Comparison of ENCODE assay signal across 8 cellular contexts in the genomic region with DNA sequence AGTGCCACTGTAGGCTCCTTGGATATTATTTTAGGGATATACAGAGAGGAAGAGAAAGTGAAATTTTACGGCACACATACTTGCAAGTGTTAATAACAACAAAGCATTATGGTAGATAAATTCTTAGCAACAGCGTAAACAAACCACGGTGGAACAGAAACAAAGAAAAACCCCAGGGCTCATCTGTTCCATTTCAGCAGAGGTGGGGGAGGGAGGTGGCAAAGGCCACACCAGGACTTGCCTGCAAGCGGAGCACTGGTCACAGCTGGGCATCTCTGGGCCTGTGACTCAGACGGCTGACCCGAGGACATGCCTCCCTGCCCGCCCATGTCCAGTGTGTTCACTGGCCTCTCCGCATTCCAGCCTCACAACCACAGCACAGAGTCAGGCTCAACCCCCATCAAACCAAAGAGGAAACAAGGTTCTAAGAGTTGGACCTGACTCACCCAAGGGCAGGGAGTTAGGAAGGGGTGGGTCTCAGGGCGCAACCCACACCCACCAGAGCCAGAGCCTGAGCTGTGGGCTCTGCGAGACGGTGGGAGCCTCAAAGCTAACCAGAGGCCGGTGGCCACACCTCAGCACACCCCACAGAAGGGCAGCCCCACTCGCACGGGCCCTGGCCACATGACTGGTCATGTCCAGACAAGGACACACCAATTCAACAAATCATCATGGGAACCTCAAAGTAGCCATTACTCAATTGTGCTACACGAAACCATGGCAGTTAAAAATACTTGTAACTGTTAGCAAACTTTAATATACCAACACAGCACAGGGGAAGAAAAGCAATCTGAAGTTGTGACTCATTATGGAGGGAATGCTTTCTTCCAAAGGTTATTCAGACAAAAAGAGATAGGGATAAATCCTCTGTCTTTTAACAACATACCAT. TPM values are rescaled to one million over a fixed set of nuclear protein-coding genes. Genes with fewer than 3 reads are reported as not detected.
DNase-seq lines count a peak whose midpoint lies in the region; ATAC-seq, FAIRE-seq and TF ChIP-seq lines count a peak whose summit lies in the region.

No MANE protein-coding gene starts in this region.

- DNase-seq in AML-193 (lab: John Stamatoyannopoulos, UW) (peak; percentile 71 to 75), RCC 7860 (ENCODE audit: low spot score) (peak; percentile 100), foreskin keratinocyte (peak; percentile 94 to 96), occipital lobe (lab: John Stamatoyannopoulos, UW) (peak; percentile 28), tibial artery (peak; percentile 90 to 95)
- peak; percentile 90 for DNase-seq in activated effector memory CD4-positive, alpha-beta T cell treated with anti-CD3 and anti-CD28 coated beads, Interleukin-2, amount 50 U/mL, for 16 hours

- H3K4me3 ChIP-seq in tibial artery: peak overlapping the region; percentile 22 to 27

- intact Hi-C loops in tibial artery (cut with DNase I; ENCODE audit: low total_unique reads): no loop called here

- H3K27ac ChIP-seq in foreskin keratinocyte (peak overlapping the region; percentile 100), tibial artery (peak overlapping the region; percentile 84 to 90)

- H3K36me3 ChIP-seq in tibial artery: no peaks in the 10 kb centered on the region

- no peaks in the 10 kb centered on the region for H3K9me3 ChIP-seq in tibial artery

- H3K4me1 ChIP-seq in foreskin keratinocyte: peaks cover 40% of the 10 kb centered on the region
- peaks cover 5 to 91% (median 66%) of the 10 kb centered on the region in 4 donors for H3K4me1 ChIP-seq in tibial artery

- TF ChIP-seq CTCF in foreskin keratinocyte (conservative IDR thresholded peaks at IDR 0.05) (peak; percentile 4), tibial artery (IDR thresholded peaks at IDR 0.05) (no peak)

- H3K27me3 ChIP-seq in foreskin keratinocyte (no peaks in the 10 kb centered on the region), tibial artery (no peaks in the 10 kb centered on the region)

- peak; percentile 96 for FAIRE-seq in RCC 7860 (lab: Jason Lieb, UNC)

- ATAC-seq in GM19023 (IDR thresholded peaks at IDR 0.05; ENCODE audit: unreplicated experiment): peak; percentile 87
- ATAC-seq in HG03139 (IDR thresholded peaks at IDR 0.05; ENCODE audit: unreplicated experiment): peak; percentile 78
- peak; percentile 83 for ATAC-seq in foreskin keratinocyte

RNA-seq across cellular contexts. Expression of gene ESYT2, which starts 10.7 kb away (rescaled TPM):
- total RNA-seq in foreskin keratinocyte: 60.6 and 63.8 TPM in 2 replicates
- 18.5 and 21.5 TPM in 2 replicates for polyA plus RNA-seq in foreskin keratinocyte
- 125 TPM for total RNA-seq in occipital lobe

RNA-seq across cellular contexts. Expression of gene DYNC2I1, which starts 37.8 kb away (rescaled TPM):
- 5.1 and 5.7 TPM in 2 replicates for total RNA-seq in foreskin keratinocyte
- 3.7 TPM in 2 replicates for polyA plus RNA-seq in foreskin keratinocyte
- total RNA-seq in occipital lobe: 12.5 TPM

Comparison
In these comparisons a context has a peak if more than half of its experiments do, and no peak if none do; other contexts are left out.
1. Peak in every context shown above with its lines: DNase-seq, ATAC-seq, H3K4me3 ChIP-seq and H3K27ac ChIP-seq.
2. DNase-seq: peak in every context shown above with its lines; median percentile 100 in RCC 7860; 95 in foreskin keratinocyte; 92 in tibial artery; 90 in activated effector memory CD4-positive, alpha-beta T cell treated with anti-CD3 and anti-CD28 coated beads, Interleukin-2, amount 50 U/mL, for 16 hours; 73 in AML-193; 28 in occipital lobe.